Comparison of ENCODE assay signal across 40 cellular contexts in genomic region chrX:66064261-66064660, GRCh38. TPM values are rescaled to one million over a fixed set of nuclear protein-coding genes. Genes with fewer than 3 reads are reported as not detected.
"Had no signal": no experiment of that assay in that cellular context is flagged by ENCODE, and none has a peak within 500 bp of the region (broad histone marks: within the 10 kb centered on the region; RNA-seq: fewer than 3 reads in every experiment).

No MANE protein-coding gene starts in this region.

- H3K27ac Mint-ChIP-seq: activated CD4-positive, alpha-beta memory T cell treated with anti-CD3 and anti-CD28 coated beads for 36 hours; activated CD4-positive, alpha-beta T cell treated with anti-CD3 and anti-CD28 coated beads for 36 hours; activated CD4-positive, alpha-beta T cell treated with anti-CD3 and anti-CD28 coated beads, Interleukin-2, amount 10 ng/mL, durations not matched to agents 7 days and 5 days; activated CD8-positive, alpha-beta T cell treated with anti-CD3 and anti-CD28 coated beads for 36 hours; activated naive CD4-positive, alpha-beta T cell treated with anti-CD3 and anti-CD28 coated beads for 36 hours; activated naive CD4-positive, alpha-beta T cell treated with anti-CD3 and anti-CD28 coated beads, Interleukin-2, amount 50 U/mL, for 72 hours; activated naive CD8-positive, alpha-beta T cell treated with anti-CD3 and anti-CD28 coated beads for 36 hours; activated T-cell treated with anti-CD3 and anti-CD28 coated beads, Interleukin-2, amount 50 U/mL, for 72 hours; activated T-helper 1 cell treated with anti-CD3 and anti-CD28 coated beads, Interleukin-12 subunit alpha, Interleukin-12 subunit beta, Interleukin-2, Interleukin-4 antibody, amounts not matched to agents 30 ng/mL and 10 ng/mL and 1 ng/mL, durations not matched to agents 14 hours and 24 hours and 36 hours; activated T-helper 17 cell treated with anti-CD3 and anti-CD28 coated beads, Interleukin-2, amount 50 U/mL, for 72 hours; brain; T-helper 1 cell treated with Interleukin-12 subunit alpha and Interleukin-12 subunit beta and Interleukin-4 antibody, amounts not matched to agents 30 μg/mL and 1 μg/mL, for 36 hours; T-helper 2 cell treated with Interferon-gamma antibody and Interleukin-4, amounts not matched to agents 5 μg/mL and 100 μg/mL, for 36 hours; WTC11 had no signal

- H3K9me3 ChIP-seq: adrenal gland, colonic mucosa had no signal

- H3K9me3 Mint-ChIP-seq: activated CD4-positive, alpha-beta memory T cell treated with anti-CD3 and anti-CD28 coated beads for 36 hours; activated CD8-positive, alpha-beta T cell treated with anti-CD3 and anti-CD28 coated beads for 36 hours; activated naive CD4-positive, alpha-beta T cell treated with anti-CD3 and anti-CD28 coated beads for 36 hours; activated T-cell treated with anti-CD3 and anti-CD28 coated beads, Interleukin-2, amount 50 U/mL, for 4 hours; activated T-cell treated with anti-CD3 and anti-CD28 coated beads, Interleukin-2, amount 50 U/mL, for 72 hours; activated T-helper 17 cell treated with anti-CD3 and anti-CD28 coated beads, Interleukin-2, amount 50 U/mL, for 72 hours; central memory CD8-positive, alpha-beta T cell; WTC11 had no signal

- FAIRE-seq: bronchial epithelial cell had no signal

- H3K36me3 Mint-ChIP-seq: activated CD4-positive, alpha-beta memory T cell treated with anti-CD3 and anti-CD28 coated beads for 36 hours; brain; WTC11 had no signal

- H3K4me3 Mint-ChIP-seq: activated CD4-positive, alpha-beta memory T cell treated with anti-CD3 and anti-CD28 coated beads for 36 hours; activated CD4-positive, alpha-beta T cell treated with anti-CD3 and anti-CD28 coated beads for 36 hours; activated CD4-positive, alpha-beta T cell treated with anti-CD3 and anti-CD28 coated beads, Interleukin-2, amount 10 ng/mL, durations not matched to agents 7 days and 5 days; activated CD8-positive, alpha-beta T cell treated with anti-CD3 and anti-CD28 coated beads for 36 hours; activated naive CD4-positive, alpha-beta T cell treated with anti-CD3 and anti-CD28 coated beads for 36 hours; activated naive CD8-positive, alpha-beta T cell treated with anti-CD3 and anti-CD28 coated beads for 36 hours; activated T-cell treated with anti-CD3 and anti-CD28 coated beads, Interleukin-2, amount 50 U/mL, for 4 hours; activated T-cell treated with anti-CD3 and anti-CD28 coated beads, Interleukin-2, amount 50 U/mL, for 72 hours; activated T-helper 1 cell treated with anti-CD3 and anti-CD28 coated beads, Interleukin-12 subunit alpha, Interleukin-12 subunit beta, Interleukin-2, Interleukin-4 antibody, amounts not matched to agents 30 ng/mL and 10 ng/mL and 1 ng/mL, durations not matched to agents 14 hours and 24 hours and 36 hours; activated T-helper 17 cell treated with anti-CD3 and anti-CD28 coated beads, Interleukin-2, amount 50 U/mL, for 72 hours; brain; central memory CD8-positive, alpha-beta T cell; T-helper 1 cell treated with Interleukin-12 subunit alpha and Interleukin-12 subunit beta and Interleukin-4 antibody, amounts not matched to agents 30 μg/mL and 1 μg/mL, for 36 hours; T-helper 2 cell treated with Interferon-gamma antibody and Interleukin-4, amounts not matched to agents 5 μg/mL and 100 μg/mL, for 36 hours; WTC11 had no signal

- H3K36me3 ChIP-seq: adrenal gland, cardiac muscle cell, colonic mucosa, WERI-Rb-1 had no signal

- H3K4me1 ChIP-seq: adrenal gland, colonic mucosa had no signal

- DNase-seq: activated CD4-positive, alpha-beta memory T cell treated with anti-CD3 and anti-CD28 coated beads for 36 hours; activated CD4-positive, alpha-beta T cell treated with anti-CD3 and anti-CD28 coated beads for 1 hour; activated CD4-positive, alpha-beta T cell treated with anti-CD3 and anti-CD28 coated beads for 36 hours; activated CD4-positive, alpha-beta T cell treated with anti-CD3 and anti-CD28 coated beads for 48 hours; activated CD4-positive, alpha-beta T cell treated with anti-CD3 and anti-CD28 coated beads, Interleukin-2, amount 10 ng/mL, durations not matched to agents 7 days and 5 days; activated CD4-positive, CD25-positive, alpha-beta regulatory T cell; activated CD8-positive, alpha-beta memory T cell treated with anti-CD3 and anti-CD28 coated beads, Interleukin-2, amount 50 U/mL, for 4 hours; activated CD8-positive, alpha-beta T cell treated with anti-CD3 and anti-CD28 coated beads for 36 hours; activated effector memory CD4-positive, alpha-beta T cell treated with anti-CD3 and anti-CD28 coated beads, Interleukin-2, amount 50 U/mL, for 16 hours; activated gamma-delta T cell treated with Interleukin-2 at 50 U/mL for 16 hours; activated naive CD4-positive, alpha-beta T cell; activated naive CD4-positive, alpha-beta T cell treated with anti-CD3 and anti-CD28 coated beads for 36 hours; activated naive CD4-positive, alpha-beta T cell treated with anti-CD3 and anti-CD28 coated beads, Interleukin-2, amount 50 U/mL, for 16 hours; activated naive CD8-positive, alpha-beta T cell treated with anti-CD3 and anti-CD28 coated beads for 36 hours; activated T-cell treated with anti-CD3 and anti-CD28 coated beads for 4 hours; activated T-cell treated with anti-CD3 and anti-CD28 coated beads, Interleukin-2, amount 50 U/mL, for 1 hour; activated T-cell treated with anti-CD3 and anti-CD28 coated beads, Interleukin-2, amount 50 U/mL, for 4 hours; activated T-cell treated with anti-CD3 and anti-CD28 coated beads, Interleukin-2, amount 50 U/mL, for 72 hours; adrenal gland; amniotic stem cell; aorta; caudate nucleus; cerebellar nuclear complex; colonic mucosa; T-helper 2 cell; T-helper 9 cell; WERI-Rb-1 had no signal

- ATAC-seq: activated CD4-positive, alpha-beta T cell treated with anti-CD3 and anti-CD28 coated beads for 36 hours; activated CD4-positive, CD25-positive, alpha-beta regulatory T cell treated with anti-CD3 and anti-CD28 coated beads, Interleukin-2, amount 50 U/mL, for 24 hours; activated CD8-positive, alpha-beta T cell treated with anti-CD3 and anti-CD28 coated beads for 36 hours; activated naive CD4-positive, alpha-beta T cell treated with anti-CD3 and anti-CD28 coated beads, Interleukin-2, amount 50 U/mL, for 72 hours; activated T-cell treated with anti-CD3 and anti-CD28 coated beads, Interleukin-2, amount 50 U/mL, for 4 hours; activated T-cell treated with anti-CD3 and anti-CD28 coated beads, Interleukin-2, amount 50 U/mL, for 72 hours; activated T-helper 17 cell treated with anti-CD3 and anti-CD28 coated beads, Interleukin-2, amount 50 U/mL, for 72 hours; WTC11 had no signal

- H3K4me3 ChIP-seq: adrenal gland, cardiac muscle cell, colonic mucosa had no signal

- H3K27me3 ChIP-seq: cardiac muscle cell, colonic mucosa had no signal

- H3K27ac ChIP-seq: adrenal gland, cardiac muscle cell, colonic mucosa, WERI-Rb-1 had no signal

- H3K4me1 Mint-ChIP-seq: brain, WTC11 had no signal

- H3K27me3 Mint-ChIP-seq: activated CD4-positive, alpha-beta memory T cell treated with anti-CD3 and anti-CD28 coated beads for 36 hours; activated CD4-positive, alpha-beta T cell treated with anti-CD3 and anti-CD28 coated beads for 36 hours; activated CD4-positive, alpha-beta T cell treated with anti-CD3 and anti-CD28 coated beads, Interleukin-2, amount 10 ng/mL, durations not matched to agents 7 days and 5 days; activated CD8-positive, alpha-beta T cell treated with anti-CD3 and anti-CD28 coated beads for 36 hours; activated naive CD8-positive, alpha-beta T cell treated with anti-CD3 and anti-CD28 coated beads for 36 hours; activated T-helper 17 cell treated with anti-CD3 and anti-CD28 coated beads, Interleukin-2, amount 50 U/mL, for 72 hours; brain; central memory CD8-positive, alpha-beta T cell had no signal

RNA-seq across cellular contexts. Expression of gene VSIG4, which starts 24.4 kb away (rescaled TPM):
- total RNA-seq: activated CD4-positive, alpha-beta memory T cell treated with anti-CD3 and anti-CD28 coated beads for 36 hours; activated CD4-positive, alpha-beta T cell treated with anti-CD3 and anti-CD28 coated beads, Interleukin-2, amount 10 ng/mL, durations not matched to agents 7 days and 5 days; activated CD8-positive, alpha-beta memory T cell treated with anti-CD3 and anti-CD28 coated beads for 36 hours; activated naive CD4-positive, alpha-beta T cell treated with anti-CD3 and anti-CD28 coated beads for 36 hours; activated naive CD8-positive, alpha-beta T cell treated with anti-CD3 and anti-CD28 coated beads for 36 hours; activated T-helper 1 cell treated with anti-CD3 and anti-CD28 coated beads, Interleukin-12 subunit alpha, Interleukin-12 subunit beta, Interleukin-2, Interleukin-4 antibody, amounts not matched to agents 30 ng/mL and 10 ng/mL and 1 ng/mL, durations not matched to agents 14 hours and 24 hours and 36 hours; bronchial epithelial cell; cardiac muscle cell; chondrocyte had no signal
